ENCODE assay signal across 2 cellular contexts in the genomic region with DNA sequence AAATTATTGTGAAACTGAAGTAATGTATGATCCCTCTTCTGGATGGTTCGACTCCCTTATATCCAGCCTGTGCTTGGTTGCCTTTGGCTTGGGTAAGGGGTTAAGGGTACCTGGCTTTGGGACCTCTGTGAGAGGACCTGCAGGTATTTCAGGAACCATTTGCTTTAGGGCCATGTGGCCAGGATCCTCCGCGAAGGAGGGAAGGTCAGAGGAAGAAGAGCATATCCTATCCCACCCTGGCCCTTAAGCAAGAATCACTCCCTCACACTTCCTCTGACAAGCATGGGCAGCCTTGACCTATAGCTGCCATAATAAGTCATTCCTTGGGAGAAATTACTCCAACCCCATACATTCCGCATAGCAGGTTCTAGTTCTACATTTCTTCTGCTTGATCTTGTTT.
TF ChIP-seq lines count a peak whose summit lies in the region.

No MANE protein-coding gene starts in this region.

TF ChIP-seq in IMR-90, 13 proteins besides CTCF, POLR2A, EP300 and RAD21:
- TF ChIP-seq CEBPB (IDR thresholded peaks at IDR 0.05; ENCODE audit: low read depth, low read length) (no peak), MAZ (IDR thresholded peaks at IDR 0.05; ENCODE audit: borderline replicate concordance, low read depth, low read length) (no peak), RFX5 (IDR thresholded peaks at IDR 0.05; ENCODE audit: low read depth, low read length) (no peak), MXI1 (IDR thresholded peaks at IDR 0.05; ENCODE audit: borderline replicate concordance, low read depth, low read length) (no peak), CHD1 (IDR thresholded peaks at IDR 0.05; ENCODE audit: low read depth, low read length) (no peak), FOS (IDR thresholded peaks at IDR 0.05; ENCODE audit: low read depth, low read length) (no peak), NFE2L2 (IDR thresholded peaks at IDR 0.05; ENCODE audit: low read depth, low read length) (no peak), MAFK (IDR thresholded peaks at IDR 0.05; ENCODE audit: low read depth, low read length) (no peak), BHLHE40 (IDR thresholded peaks at IDR 0.05; ENCODE audit: low read depth, low read length) (no peak), SMC3 (IDR thresholded peaks at IDR 0.05; ENCODE audit: low read depth, low read length) (no peak), RCOR1 (IDR thresholded peaks at IDR 0.05; ENCODE audit: insufficient replicate concordance, low read length) (no peak)
- TF ChIP-seq, protein P1, sequence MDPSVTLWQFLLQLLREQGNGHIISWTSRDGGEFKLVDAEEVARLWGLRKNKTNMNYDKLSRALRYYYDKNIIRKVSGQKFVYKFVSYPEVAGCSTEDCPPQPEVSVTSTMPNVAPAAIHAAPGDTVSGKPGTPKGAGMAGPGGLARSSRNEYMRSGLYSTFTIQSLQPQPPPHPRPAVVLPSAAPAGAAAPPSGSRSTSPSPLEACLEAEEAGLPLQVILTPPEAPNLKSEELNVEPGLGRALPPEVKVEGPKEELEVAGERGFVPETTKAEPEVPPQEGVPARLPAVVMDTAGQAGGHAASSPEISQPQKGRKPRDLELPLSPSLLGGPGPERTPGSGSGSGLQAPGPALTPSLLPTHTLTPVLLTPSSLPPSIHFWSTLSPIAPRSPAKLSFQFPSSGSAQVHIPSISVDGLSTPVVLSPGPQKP (IDR thresholded peaks at IDR 0.05; ENCODE audit: borderline replicate concordance, low read depth, low read length): no peak
- TF ChIP-seq, protein P2, sequence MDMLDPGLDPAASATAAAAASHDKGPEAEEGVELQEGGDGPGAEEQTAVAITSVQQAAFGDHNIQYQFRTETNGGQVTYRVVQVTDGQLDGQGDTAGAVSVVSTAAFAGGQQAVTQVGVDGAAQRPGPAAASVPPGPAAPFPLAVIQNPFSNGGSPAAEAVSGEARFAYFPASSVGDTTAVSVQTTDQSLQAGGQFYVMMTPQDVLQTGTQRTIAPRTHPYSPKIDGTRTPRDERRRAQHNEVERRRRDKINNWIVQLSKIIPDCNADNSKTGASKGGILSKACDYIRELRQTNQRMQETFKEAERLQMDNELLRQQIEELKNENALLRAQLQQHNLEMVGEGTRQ (IDR thresholded peaks at IDR 0.05; ENCODE audit: low read depth, low read length): no peak

TF ChIP-seq in K562, 482 proteins besides CTCF, POLR2A, EP300 and RAD21 (continues in another document):
- TF ChIP-seq, protein P3, sequence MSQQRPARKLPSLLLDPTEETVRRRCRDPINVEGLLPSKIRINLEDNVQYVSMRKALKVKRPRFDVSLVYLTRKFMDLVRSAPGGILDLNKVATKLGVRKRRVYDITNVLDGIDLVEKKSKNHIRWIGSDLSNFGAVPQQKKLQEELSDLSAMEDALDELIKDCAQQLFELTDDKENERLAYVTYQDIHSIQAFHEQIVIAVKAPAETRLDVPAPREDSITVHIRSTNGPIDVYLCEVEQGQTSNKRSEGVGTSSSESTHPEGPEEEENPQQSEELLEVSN (IDR thresholded peaks at IDR 0.05; ENCODE audit: borderline replicate concordance in 1 of 2, extremely low read depth in 1 of 2, insufficient read depth in 1 of 2, insufficient read length in 1 of 2, low read depth in 1 of 2, low read length in 1 of 2, poor library complexity in 1 of 2, severe bottlenecking in 1 of 2): peak in 1 of 2 experiments; percentile 55
- TF ChIP-seq, protein P4, sequence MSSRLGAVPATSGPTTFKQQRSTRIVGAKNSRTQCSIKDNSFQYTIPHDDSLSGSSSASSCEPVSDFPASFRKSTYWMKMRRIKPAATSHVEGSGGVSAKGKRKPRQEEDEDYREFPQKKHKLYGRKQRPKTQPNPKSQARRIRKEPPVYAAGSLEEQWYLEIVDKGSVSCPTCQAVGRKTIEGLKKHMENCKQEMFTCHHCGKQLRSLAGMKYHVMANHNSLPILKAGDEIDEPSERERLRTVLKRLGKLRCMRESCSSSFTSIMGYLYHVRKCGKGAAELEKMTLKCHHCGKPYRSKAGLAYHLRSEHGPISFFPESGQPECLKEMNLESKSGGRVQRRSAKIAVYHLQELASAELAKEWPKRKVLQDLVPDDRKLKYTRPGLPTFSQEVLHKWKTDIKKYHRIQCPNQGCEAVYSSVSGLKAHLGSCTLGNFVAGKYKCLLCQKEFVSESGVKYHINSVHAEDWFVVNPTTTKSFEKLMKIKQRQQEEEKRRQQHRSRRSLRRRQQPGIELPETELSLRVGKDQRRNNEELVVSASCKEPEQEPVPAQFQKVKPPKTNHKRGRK (tag; IDR thresholded peaks at IDR 0.05): no peak
- TF ChIP-seq, protein P5, sequence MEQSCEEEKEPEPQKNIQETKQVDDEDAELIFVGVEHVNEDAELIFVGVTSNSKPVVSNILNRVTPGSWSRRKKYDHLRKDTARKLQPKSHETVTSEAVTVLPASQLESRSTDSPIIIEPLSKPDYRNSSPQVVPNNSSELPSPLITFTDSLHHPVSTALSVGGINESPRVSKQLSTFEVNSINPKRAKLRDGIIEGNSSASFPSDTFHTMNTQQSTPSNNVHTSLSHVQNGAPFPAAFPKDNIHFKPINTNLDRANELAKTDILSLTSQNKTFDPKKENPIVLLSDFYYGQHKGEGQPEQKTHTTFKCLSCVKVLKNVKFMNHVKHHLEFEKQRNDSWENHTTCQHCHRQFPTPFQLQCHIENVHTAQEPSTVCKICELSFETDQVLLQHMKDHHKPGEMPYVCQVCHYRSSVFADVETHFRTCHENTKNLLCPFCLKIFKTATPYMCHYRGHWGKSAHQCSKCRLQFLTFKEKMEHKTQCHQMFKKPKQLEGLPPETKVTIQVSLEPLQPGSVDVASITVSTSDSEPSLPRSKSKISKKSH (CRISPR knock-in tag; IDR thresholded peaks at IDR 0.05): no peak
- no peak for TF ChIP-seq LCOR (CRISPR knock-in tag; IDR thresholded peaks at IDR 0.05)
- TF ChIP-seq PTRF (tag; IDR thresholded peaks at IDR 0.05): 0 out of 2 replicates have a peak, but pooled peaks have one; percentile 43
- TF ChIP-seq RBFOX2 (IDR thresholded peaks at IDR 0.05; ENCODE audit: low read depth, low read length): no peak
- TF ChIP-seq, protein P6, sequence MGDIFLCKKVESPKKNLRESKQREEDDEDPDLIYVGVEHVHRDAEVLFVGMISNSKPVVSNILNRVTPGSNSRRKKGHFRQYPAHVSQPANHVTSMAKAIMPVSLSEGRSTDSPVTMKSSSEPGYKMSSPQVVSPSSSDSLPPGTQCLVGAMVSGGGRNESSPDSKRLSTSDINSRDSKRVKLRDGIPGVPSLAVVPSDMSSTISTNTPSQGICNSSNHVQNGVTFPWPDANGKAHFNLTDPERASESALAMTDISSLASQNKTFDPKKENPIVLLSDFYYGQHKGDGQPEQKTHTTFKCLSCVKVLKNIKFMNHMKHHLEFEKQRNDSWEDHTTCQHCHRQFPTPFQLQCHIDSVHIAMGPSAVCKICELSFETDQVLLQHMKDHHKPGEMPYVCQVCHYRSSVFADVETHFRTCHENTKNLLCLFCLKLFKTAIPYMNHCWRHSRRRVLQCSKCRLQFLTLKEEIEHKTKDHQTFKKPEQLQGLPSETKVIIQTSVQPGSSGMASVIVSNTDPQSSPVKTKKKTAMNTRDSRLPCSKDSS (IDR thresholded peaks at IDR 0.05; ENCODE audit: low read depth, partially characterized antibody): no peak
- no peak for TF ChIP-seq NR3C1 (CRISPR knock-in tag; IDR thresholded peaks at IDR 0.05)
- peak; percentile 3; the same call in 1 of the 2 replicates for TF ChIP-seq MEF2D (tag; conservative IDR thresholded peaks at IDR 0.05; ENCODE audit: low read depth)
- no peak for TF ChIP-seq HNRNPH1 (optimal IDR thresholded peaks at IDR 0.05; ENCODE audit: low read depth, low read length)
- TF ChIP-seq ZNF384 (IDR thresholded peaks at IDR 0.05; ENCODE audit: low read depth, low read length): no peak
- TF ChIP-seq BRD4 (IDR thresholded peaks at IDR 0.05): no peak
- TF ChIP-seq, protein P7, sequence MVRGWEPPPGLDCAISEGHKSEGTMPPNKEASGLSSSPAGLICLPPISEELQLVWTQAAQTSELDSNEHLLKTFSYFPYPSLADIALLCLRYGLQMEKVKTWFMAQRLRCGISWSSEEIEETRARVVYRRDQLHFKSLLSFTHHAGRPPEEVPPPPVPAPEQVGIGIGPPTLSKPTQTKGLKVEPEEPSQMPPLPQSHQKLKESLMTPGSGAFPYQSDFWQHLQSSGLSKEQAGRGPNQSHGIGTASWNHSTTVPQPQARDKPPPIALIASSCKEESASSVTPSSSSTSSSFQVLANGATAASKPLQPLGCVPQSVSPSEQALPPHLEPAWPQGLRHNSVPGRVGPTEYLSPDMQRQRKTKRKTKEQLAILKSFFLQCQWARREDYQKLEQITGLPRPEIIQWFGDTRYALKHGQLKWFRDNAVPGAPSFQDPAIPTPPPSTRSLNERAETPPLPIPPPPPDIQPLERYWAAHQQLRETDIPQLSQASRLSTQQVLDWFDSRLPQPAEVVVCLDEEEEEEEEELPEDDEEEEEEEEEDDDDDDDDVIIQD (CRISPR knock-in tag; IDR thresholded peaks at IDR 0.05): no peak
- TF ChIP-seq ELF1 (tag; IDR thresholded peaks at IDR 0.05): no peak
- TF ChIP-seq TFAM (CRISPR knock-in tag; conservative IDR thresholded peaks at IDR 0.05): no peak
- TF ChIP-seq, protein P8, sequence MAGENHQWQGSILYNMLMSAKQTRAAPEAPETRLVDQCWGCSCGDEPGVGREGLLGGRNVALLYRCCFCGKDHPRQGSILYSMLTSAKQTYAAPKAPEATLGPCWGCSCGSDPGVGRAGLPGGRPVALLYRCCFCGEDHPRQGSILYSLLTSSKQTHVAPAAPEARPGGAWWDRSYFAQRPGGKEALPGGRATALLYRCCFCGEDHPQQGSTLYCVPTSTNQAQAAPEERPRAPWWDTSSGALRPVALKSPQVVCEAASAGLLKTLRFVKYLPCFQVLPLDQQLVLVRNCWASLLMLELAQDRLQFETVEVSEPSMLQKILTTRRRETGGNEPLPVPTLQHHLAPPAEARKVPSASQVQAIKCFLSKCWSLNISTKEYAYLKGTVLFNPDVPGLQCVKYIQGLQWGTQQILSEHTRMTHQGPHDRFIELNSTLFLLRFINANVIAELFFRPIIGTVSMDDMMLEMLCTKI (IDR thresholded peaks at IDR 0.05; ENCODE audit: partially characterized antibody): no peak
- 0 out of 2 replicates have a peak, but pooled peaks have one; percentile 23 for TF ChIP-seq ZBTB17 (CRISPR knock-in tag; IDR thresholded peaks at IDR 0.05)
- TF ChIP-seq, protein P9, sequence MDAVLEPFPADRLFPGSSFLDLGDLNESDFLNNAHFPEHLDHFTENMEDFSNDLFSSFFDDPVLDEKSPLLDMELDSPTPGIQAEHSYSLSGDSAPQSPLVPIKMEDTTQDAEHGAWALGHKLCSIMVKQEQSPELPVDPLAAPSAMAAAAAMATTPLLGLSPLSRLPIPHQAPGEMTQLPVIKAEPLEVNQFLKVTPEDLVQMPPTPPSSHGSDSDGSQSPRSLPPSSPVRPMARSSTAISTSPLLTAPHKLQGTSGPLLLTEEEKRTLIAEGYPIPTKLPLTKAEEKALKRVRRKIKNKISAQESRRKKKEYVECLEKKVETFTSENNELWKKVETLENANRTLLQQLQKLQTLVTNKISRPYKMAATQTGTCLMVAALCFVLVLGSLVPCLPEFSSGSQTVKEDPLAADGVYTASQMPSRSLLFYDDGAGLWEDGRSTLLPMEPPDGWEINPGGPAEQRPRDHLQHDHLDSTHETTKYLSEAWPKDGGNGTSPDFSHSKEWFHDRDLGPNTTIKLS (IDR thresholded peaks at IDR 0.05; ENCODE audit: borderline replicate concordance, low read depth): no peak
- TF ChIP-seq C11orf30 (IDR thresholded peaks at IDR 0.05; ENCODE audit: low read depth): no peak
- TF ChIP-seq, protein P10, sequence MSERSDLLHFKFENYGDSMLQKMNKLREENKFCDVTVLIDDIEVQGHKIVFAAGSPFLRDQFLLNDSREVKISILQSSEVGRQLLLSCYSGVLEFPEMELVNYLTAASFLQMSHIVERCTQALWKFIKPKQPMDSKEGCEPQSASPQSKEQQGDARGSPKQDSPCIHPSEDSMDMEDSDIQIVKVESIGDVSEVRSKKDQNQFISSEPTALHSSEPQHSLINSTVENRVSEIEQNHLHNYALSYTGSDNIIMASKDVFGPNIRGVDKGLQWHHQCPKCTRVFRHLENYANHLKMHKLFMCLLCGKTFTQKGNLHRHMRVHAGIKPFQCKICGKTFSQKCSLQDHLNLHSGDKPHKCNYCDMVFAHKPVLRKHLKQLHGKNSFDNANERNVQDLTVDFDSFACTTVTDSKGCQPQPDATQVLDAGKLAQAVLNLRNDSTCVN (CRISPR knock-in tag; IDR thresholded peaks at IDR 0.05): no peak
- TF ChIP-seq EHMT2 (IDR thresholded peaks at IDR 0.05): 0 out of 2 replicates have a peak, but pooled peaks have one; percentile 29
- TF ChIP-seq DNMT1 (IDR thresholded peaks at IDR 0.05): no peak
- no peak for TF ChIP-seq KLF16 (IDR thresholded peaks at IDR 0.05)
- no peak for TF ChIP-seq KLF6 (CRISPR knock-in tag; IDR thresholded peaks at IDR 0.05; ENCODE audit: borderline replicate concordance)
- TF ChIP-seq HDGF (IDR thresholded peaks at IDR 0.05): no peak
- TF ChIP-seq, protein P11, sequence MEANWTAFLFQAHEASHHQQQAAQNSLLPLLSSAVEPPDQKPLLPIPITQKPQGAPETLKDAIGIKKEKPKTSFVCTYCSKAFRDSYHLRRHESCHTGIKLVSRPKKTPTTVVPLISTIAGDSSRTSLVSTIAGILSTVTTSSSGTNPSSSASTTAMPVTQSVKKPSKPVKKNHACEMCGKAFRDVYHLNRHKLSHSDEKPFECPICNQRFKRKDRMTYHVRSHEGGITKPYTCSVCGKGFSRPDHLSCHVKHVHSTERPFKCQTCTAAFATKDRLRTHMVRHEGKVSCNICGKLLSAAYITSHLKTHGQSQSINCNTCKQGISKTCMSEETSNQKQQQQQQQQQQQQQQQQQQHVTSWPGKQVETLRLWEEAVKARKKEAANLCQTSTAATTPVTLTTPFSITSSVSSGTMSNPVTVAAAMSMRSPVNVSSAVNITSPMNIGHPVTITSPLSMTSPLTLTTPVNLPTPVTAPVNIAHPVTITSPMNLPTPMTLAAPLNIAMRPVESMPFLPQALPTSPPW (CRISPR knock-in tag; IDR thresholded peaks at IDR 0.05): peak; percentile 6; the same call in 1 of the 2 replicates
- TF ChIP-seq, protein P12, sequence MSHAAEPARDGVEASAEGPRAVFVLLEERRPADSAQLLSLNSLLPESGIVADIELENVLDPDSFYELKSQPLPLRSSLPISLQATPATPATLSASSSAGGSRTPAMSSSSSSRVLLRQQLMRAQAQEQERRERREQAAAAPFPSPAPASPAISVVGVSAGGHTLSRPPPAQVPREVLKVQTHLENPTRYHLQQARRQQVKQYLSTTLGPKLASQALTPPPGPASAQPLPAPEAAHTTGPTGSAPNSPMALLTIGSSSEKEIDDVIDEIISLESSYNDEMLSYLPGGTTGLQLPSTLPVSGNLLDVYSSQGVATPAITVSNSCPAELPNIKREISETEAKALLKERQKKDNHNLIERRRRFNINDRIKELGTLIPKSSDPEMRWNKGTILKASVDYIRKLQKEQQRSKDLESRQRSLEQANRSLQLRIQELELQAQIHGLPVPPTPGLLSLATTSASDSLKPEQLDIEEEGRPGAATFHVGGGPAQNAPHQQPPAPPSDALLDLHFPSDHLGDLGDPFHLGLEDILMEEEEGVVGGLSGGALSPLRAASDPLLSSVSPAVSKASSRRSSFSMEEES (CRISPR knock-in tag; IDR thresholded peaks at IDR 0.05): no peak
- no peak for TF ChIP-seq NCOA2 (IDR thresholded peaks at IDR 0.05; ENCODE audit: partially characterized antibody in 2 of 2)
- no peak for TF ChIP-seq MXI1 (IDR thresholded peaks at IDR 0.05; ENCODE audit: low read depth, low read length)
- no peak for TF ChIP-seq CBFA2T3 (IDR thresholded peaks at IDR 0.05)
- TF ChIP-seq L3MBTL2 (IDR thresholded peaks at IDR 0.05): peak; percentile 55; the same call in 1 of the 2 replicates
- 0 out of 2 replicates have a peak, but pooled peaks have one; percentile 47 for TF ChIP-seq ZNF175 (CRISPR knock-in tag; IDR thresholded peaks at IDR 0.05; ENCODE audit: low read depth)
- TF ChIP-seq CSDE1 (IDR thresholded peaks at IDR 0.05): no peak
- TF ChIP-seq CTBP1 (IDR thresholded peaks at IDR 0.05; ENCODE audit: borderline replicate concordance): no peak
- TF ChIP-seq ZFP1 (CRISPR knock-in tag; IDR thresholded peaks at IDR 0.05): 0 out of 2 replicates have a peak, but pooled peaks have one; percentile 15
- TF ChIP-seq NR1H2 (CRISPR knock-in tag; IDR thresholded peaks at IDR 0.05): no peak
- no peak for TF ChIP-seq ZBED1 (IDR thresholded peaks at IDR 0.05)
- TF ChIP-seq GATA2 (CRISPR knock-in tag; IDR thresholded peaks at IDR 0.05): no peak
